In genomic region chr18:25496544-25496943, GRCh38 we compare ENCODE assay signal across 35 cellular contexts.
"Had no signal": no experiment of that assay in that cellular context is flagged by ENCODE, and none has a peak within 500 bp of the region (broad histone marks: within the 10 kb centered on the region; RNA-seq: fewer than 3 reads in every experiment).

No MANE protein-coding gene starts in this region.

- H3K36me3 Mint-ChIP-seq: activated CD4-positive, alpha-beta memory T cell treated with anti-CD3 and anti-CD28 coated beads for 36 hours; activated naive CD4-positive, alpha-beta T cell treated with anti-CD3 and anti-CD28 coated beads, Interleukin-2, amount 50 U/mL, for 72 hours; activated naive CD8-positive, alpha-beta T cell treated with anti-CD3 and anti-CD28 coated beads for 36 hours had no signal

- H3K4me1 Mint-ChIP-seq: activated B cell treated with CpG ODN at 0.5 μM for 24 hours; activated CD4-positive, alpha-beta T cell treated with anti-CD3 and anti-CD28 coated beads, Interleukin-2, amount 10 ng/mL, durations not matched to agents 24 days and 14 days; activated naive CD8-positive, alpha-beta T cell treated with anti-CD3 and anti-CD28 coated beads for 36 hours; activated T-helper 17 cell treated with anti-CD3 and anti-CD28 coated beads, Interleukin-2, amount 50 U/mL, for 72 hours had no signal

- H3K9me3 ChIP-seq: adrenal gland, body of pancreas had no signal

- H3K9me3 Mint-ChIP-seq: activated CD4-positive, alpha-beta T cell treated with anti-CD3 and anti-CD28 coated beads, Interleukin-2, amount 10 ng/mL, durations not matched to agents 24 days and 14 days; activated T-helper 1 cell treated with anti-CD3 and anti-CD28 coated beads, Interleukin-12 subunit alpha, Interleukin-12 subunit beta, Interleukin-2, Interleukin-4 antibody, amounts not matched to agents 30 ng/mL and 10 ng/mL and 1 ng/mL, durations not matched to agents 14 hours and 24 hours and 36 hours; T-helper 1 cell treated with Interleukin-12 subunit alpha and Interleukin-12 subunit beta and Interleukin-4 antibody, amounts not matched to agents 30 μg/mL and 1 μg/mL, for 36 hours; T-helper 2 cell treated with Interferon-gamma antibody and Interleukin-4, amounts not matched to agents 5 μg/mL and 100 μg/mL, for 36 hours had no signal

- H3K27ac Mint-ChIP-seq: activated B cell treated with CpG ODN at 0.5 μM for 24 hours; activated CD4-positive, alpha-beta memory T cell treated with anti-CD3 and anti-CD28 coated beads for 36 hours; activated CD4-positive, alpha-beta T cell treated with anti-CD3 and anti-CD28 coated beads, Interleukin-2, amount 10 ng/mL, durations not matched to agents 24 days and 14 days; activated CD8-positive, alpha-beta T cell treated with anti-CD3 and anti-CD28 coated beads for 36 hours; activated naive CD4-positive, alpha-beta T cell treated with anti-CD3 and anti-CD28 coated beads for 36 hours; activated naive CD4-positive, alpha-beta T cell treated with anti-CD3 and anti-CD28 coated beads, Interleukin-2, amount 50 U/mL, for 72 hours; activated naive CD8-positive, alpha-beta T cell treated with anti-CD3 and anti-CD28 coated beads for 36 hours; activated T-cell treated with anti-CD3 and anti-CD28 coated beads, Interleukin-2, amount 50 U/mL, for 72 hours; activated T-helper 1 cell treated with anti-CD3 and anti-CD28 coated beads, Interleukin-12 subunit alpha, Interleukin-12 subunit beta, Interleukin-2, Interleukin-4 antibody, amounts not matched to agents 30 ng/mL and 10 ng/mL and 1 ng/mL, durations not matched to agents 14 hours and 24 hours and 36 hours; activated T-helper 17 cell treated with anti-CD3 and anti-CD28 coated beads, Interleukin-2, amount 50 U/mL, for 72 hours; T-helper 1 cell treated with Interleukin-12 subunit alpha and Interleukin-12 subunit beta and Interleukin-4 antibody, amounts not matched to agents 30 μg/mL and 1 μg/mL, for 36 hours; T-helper 2 cell treated with Interferon-gamma antibody and Interleukin-4, amounts not matched to agents 5 μg/mL and 100 μg/mL, for 36 hours had no signal

- H3K4me3 Mint-ChIP-seq: activated B cell treated with CpG ODN at 0.5 μM for 24 hours; activated CD4-positive, alpha-beta memory T cell treated with anti-CD3 and anti-CD28 coated beads for 36 hours; activated CD4-positive, alpha-beta T cell treated with anti-CD3 and anti-CD28 coated beads, Interleukin-2, amount 10 ng/mL, durations not matched to agents 24 days and 14 days; activated CD8-positive, alpha-beta T cell treated with anti-CD3 and anti-CD28 coated beads for 36 hours; activated naive CD4-positive, alpha-beta T cell treated with anti-CD3 and anti-CD28 coated beads for 36 hours; activated naive CD8-positive, alpha-beta T cell treated with anti-CD3 and anti-CD28 coated beads for 36 hours; activated T-cell treated with anti-CD3 and anti-CD28 coated beads, Interleukin-2, amount 50 U/mL, for 4 hours; activated T-cell treated with anti-CD3 and anti-CD28 coated beads, Interleukin-2, amount 50 U/mL, for 72 hours; activated T-helper 1 cell treated with anti-CD3 and anti-CD28 coated beads, Interleukin-12 subunit alpha, Interleukin-12 subunit beta, Interleukin-2, Interleukin-4 antibody, amounts not matched to agents 30 ng/mL and 10 ng/mL and 1 ng/mL, durations not matched to agents 14 hours and 24 hours and 36 hours; activated T-helper 17 cell treated with anti-CD3 and anti-CD28 coated beads, Interleukin-2, amount 50 U/mL, for 72 hours; T-helper 1 cell treated with Interleukin-12 subunit alpha and Interleukin-12 subunit beta and Interleukin-4 antibody, amounts not matched to agents 30 μg/mL and 1 μg/mL, for 36 hours; T-helper 2 cell treated with Interferon-gamma antibody and Interleukin-4, amounts not matched to agents 5 μg/mL and 100 μg/mL, for 36 hours had no signal

- H3K4me1 ChIP-seq: adrenal gland, body of pancreas, breast epithelium had no signal

- H3K27ac ChIP-seq: adrenal gland, body of pancreas, brain microvascular endothelial cell, breast epithelium, VCaP had no signal

- H3K27me3 Mint-ChIP-seq: activated CD4-positive, alpha-beta memory T cell treated with anti-CD3 and anti-CD28 coated beads for 36 hours; activated CD4-positive, alpha-beta T cell treated with anti-CD3 and anti-CD28 coated beads, Interleukin-2, amount 10 ng/mL, durations not matched to agents 24 days and 14 days; activated CD8-positive, alpha-beta T cell treated with anti-CD3 and anti-CD28 coated beads for 36 hours; activated naive CD8-positive, alpha-beta T cell treated with anti-CD3 and anti-CD28 coated beads for 36 hours; activated T-helper 17 cell treated with anti-CD3 and anti-CD28 coated beads, Interleukin-2, amount 50 U/mL, for 72 hours had no signal

- DNase-seq: activated B cell treated with CpG ODN at 0.5 μM for 24 hours; activated CD4-positive, alpha-beta memory T cell treated with anti-CD3 and anti-CD28 coated beads for 36 hours; activated CD4-positive, alpha-beta T cell treated with anti-CD3 and anti-CD28 coated beads for 4 hours; activated CD4-positive, alpha-beta T cell treated with anti-CD3 and anti-CD28 coated beads, Interleukin-2, amount 10 ng/mL, durations not matched to agents 24 days and 14 days; activated CD4-positive, alpha-beta T cell treated with anti-CD3 and anti-CD28 coated beads, Interleukin-2, amount 50 U/mL, for 1 hour; activated CD4-positive, alpha-beta T cell treated with anti-CD3 and anti-CD28 coated beads, Interleukin-2, amount 50 U/mL, for 4 hours; activated CD4-positive, CD25-positive, alpha-beta regulatory T cell treated with anti-CD3 and anti-CD28 coated beads, Interleukin-2, amount 50 U/mL, for 72 hours; activated CD8-positive, alpha-beta memory T cell treated with anti-CD3 and anti-CD28 coated beads, Interleukin-2, amount 50 U/mL, for 4 hours; activated CD8-positive, alpha-beta T cell treated with anti-CD3 and anti-CD28 coated beads for 36 hours; activated effector memory CD4-positive, alpha-beta T cell treated with anti-CD3 and anti-CD28 coated beads, Interleukin-2, amount 50 U/mL, for 16 hours; activated gamma-delta T cell treated with Interleukin-2 at 50 U/mL for 16 hours; activated naive CD4-positive, alpha-beta T cell; activated naive CD4-positive, alpha-beta T cell treated with anti-CD3 and anti-CD28 coated beads for 36 hours; activated naive CD4-positive, alpha-beta T cell treated with anti-CD3 and anti-CD28 coated beads, Interleukin-2, amount 50 U/mL, for 16 hours; activated naive CD8-positive, alpha-beta T cell treated with anti-CD3 and anti-CD28 coated beads for 36 hours; activated T-cell treated with anti-CD3 and anti-CD28 coated beads for 4 hours; activated T-cell treated with anti-CD3 and anti-CD28 coated beads, Interleukin-2, amount 50 U/mL, for 1 hour; activated T-cell treated with anti-CD3 and anti-CD28 coated beads, Interleukin-2, amount 50 U/mL, for 4 hours; activated T-cell treated with anti-CD3 and anti-CD28 coated beads, Interleukin-2, amount 50 U/mL, for 72 hours; adrenal gland; amniotic stem cell; aorta; body of pancreas; brain microvascular endothelial cell; central memory CD4-positive, alpha-beta T cell; T-helper 1 cell; T-helper 2 cell; T-helper 9 cell had no signal

- H3K4me3 ChIP-seq: adrenal gland, body of pancreas, breast epithelium had no signal

- H3K36me3 ChIP-seq: adrenal gland, brain microvascular endothelial cell, breast epithelium had no signal
